Comparison of ENCODE assay signal across 8 cellular contexts in the genomic region with DNA sequence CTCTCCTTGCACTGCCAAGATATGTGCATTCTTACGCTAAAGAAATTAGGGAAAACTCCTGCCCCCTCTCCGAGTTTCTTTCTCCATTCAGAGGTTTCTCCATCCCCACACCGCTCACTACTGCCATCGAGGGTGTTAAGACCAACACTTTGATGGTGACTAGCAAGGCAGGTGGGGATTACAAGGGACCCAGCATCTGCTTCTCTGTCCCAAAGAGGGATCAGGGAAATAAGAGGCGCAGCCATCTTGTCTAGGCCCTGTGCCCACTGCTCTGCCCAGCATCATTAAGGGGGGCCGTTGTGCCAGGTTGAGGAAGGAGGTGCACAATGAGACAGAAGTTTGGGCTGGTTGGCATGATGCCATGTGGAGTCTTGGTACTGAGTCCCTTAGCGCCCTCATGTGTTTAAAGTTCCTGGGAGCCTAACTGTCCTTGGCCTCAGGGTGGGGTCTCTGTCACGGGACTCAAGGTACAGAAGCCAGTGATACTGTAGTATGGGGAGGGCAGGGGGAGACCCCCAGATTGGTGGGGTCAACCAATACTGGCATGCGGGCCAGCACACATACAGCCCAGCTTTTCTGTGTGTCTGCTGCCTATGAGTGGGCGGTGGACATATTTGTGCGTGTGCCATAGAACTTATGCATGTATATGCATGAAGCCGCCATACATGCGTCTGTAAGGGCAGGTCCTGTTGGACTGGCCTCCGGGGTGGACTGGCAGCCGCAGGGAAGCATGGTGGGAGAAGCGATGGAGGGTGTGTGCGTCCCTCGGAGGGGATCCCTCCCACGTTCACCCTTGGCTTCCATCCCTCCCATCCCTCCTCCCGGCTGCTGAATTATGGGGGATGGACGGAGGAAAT. TPM values are rescaled to one million over a fixed set of nuclear protein-coding genes. Genes with fewer than 3 reads are reported as not detected.
DNase-seq lines count a peak whose midpoint lies in the region; ATAC-seq and TF ChIP-seq lines count a peak whose summit lies in the region.

No MANE protein-coding gene starts in this region.

- peak overlapping the region; percentile 84 for H3K4me2 ChIP-seq in DND-41 (ENCODE audit: insufficient read depth, low read length)
- H3K4me2 ChIP-seq in KMS-11, result peak overlapping the region; percentile 91

- ATAC-seq in DND-41 (ENCODE audit: insufficient read depth, low read depth), result no peak
- no peak for ATAC-seq in activated B cell treated with CpG ODN at 0.5 μM for 24 hours (ENCODE audit: low read depth)
- no peak for ATAC-seq in GM21423 (IDR thresholded peaks at IDR 0.05; ENCODE audit: unreplicated experiment)
- ATAC-seq in activated CD4-positive, CD25-positive, alpha-beta regulatory T cell treated with anti-CD3 and anti-CD28 coated beads, Interleukin-2, amount 50 U/mL, for 24 hours, result no peak

- TF ChIP-seq CTCF in 22Rv1 (IDR thresholded peaks at IDR 0.05) (no peak), DND-41 (IDR thresholded peaks at IDR 0.05; ENCODE audit: borderline replicate concordance, extremely low read depth, low read length, poor library complexity, severe bottlenecking) (peak; percentile 54), KMS-11 (conservative IDR thresholded peaks at IDR 0.05; ENCODE audit: low read depth, low read length) (no peak), activated B cell treated with CpG ODN at 0.5 μM for 24 hours (IDR thresholded peaks at IDR 0.05) (no peak), fibroblast of the aortic adventitia (IDR thresholded peaks at IDR 0.05; ENCODE audit: insufficient read depth, low read length) (peak; percentile 12)

- H3K4me3 Mint-ChIP-seq in activated B cell treated with CpG ODN at 0.5 μM for 24 hours, result peak overlapping the region; percentile 93

- CTCF ChIA-PET in activated B cell treated with CpG ODN at 0.5 μM for 24 hours (lab: Charles Lee), result interaction anchor here (0.6 to 4.3 kb wide), 16 partner anchors 9 to 604 kb away, joined by 3 to 84 read pairs (median 8); a partner anchor contains a TSS

- H3K27me3 ChIP-seq in DND-41 (ENCODE audit: insufficient read depth, low read length, poor library complexity) (peaks cover 46% of the 10 kb centered on the region), KMS-11 (ENCODE audit: insufficient read depth, low read depth) (peaks cover 47% of the 10 kb centered on the region)

- H3K4me1 ChIP-seq in DND-41 (ENCODE audit: insufficient read depth, low read length) (peaks cover 49% of the 10 kb centered on the region), KMS-11 (ENCODE audit: low read depth, poor library complexity, severe bottlenecking) (peaks cover 69% of the 10 kb centered on the region)

- H3K9me3 Mint-ChIP-seq in activated B cell treated with CpG ODN at 0.5 μM for 24 hours, result no peaks in the 10 kb centered on the region

- H3K27me3 Mint-ChIP-seq in activated B cell treated with CpG ODN at 0.5 μM for 24 hours, result peaks cover 28% of the 10 kb centered on the region

- POLR2A ChIA-PET in activated B cell treated with CpG ODN at 0.5 μM for 24 hours (lab: Charles Lee), result interaction anchor here (0.8 to 2.5 kb wide), 24 partner anchors 8 to 148 kb away, joined by 3 to 54 read pairs (median 5); a partner anchor contains a TSS

- H3K4me1 Mint-ChIP-seq in activated B cell treated with CpG ODN at 0.5 μM for 24 hours, result peaks cover 58% of the 10 kb centered on the region

- intact Hi-C loops in activated B cell treated with CpG ODN at 0.5 μM for 24 hours (cut with micrococcal nuclease), result loop anchor here (1.0 to 2.0 kb wide), 9 partner anchors 13 to 525 kb away; a partner anchor contains a TSS

- H3K36me3 Mint-ChIP-seq in activated B cell treated with CpG ODN at 0.5 μM for 24 hours (ENCODE audit: low read depth), result no peaks in the 10 kb centered on the region

- DNase-seq in DND-41 (peak; percentile 42), activated B cell treated with CpG ODN at 0.5 μM for 24 hours (no peak), fibroblast of the aortic adventitia (ENCODE audit: low read depth) (peak; percentile 40), skeletal muscle cell (ENCODE audit: low read depth) (no peak)

- H3K9ac ChIP-seq in DND-41 (ENCODE audit: low read depth, low read length), result peak overlapping the region; percentile 34; the same call in 1 of the 2 replicates
- H3K9ac ChIP-seq in KMS-11, result no peak overlapping the region; the same call in 1 of the 2 replicates

- H3K36me3 ChIP-seq in DND-41 (ENCODE audit: insufficient read depth, low read length) (peaks cover 2% of the 10 kb centered on the region; the same call in 1 of the 2 replicates), KMS-11 (ENCODE audit: insufficient read depth) (no peaks in the 10 kb centered on the region)

- H3K27ac Mint-ChIP-seq in activated B cell treated with CpG ODN at 0.5 μM for 24 hours, result peak overlapping the region; percentile 93

- H3K79me2 ChIP-seq in DND-41 (ENCODE audit: insufficient read depth, low read length) (no peaks in the 10 kb centered on the region), KMS-11 (ENCODE audit: insufficient read depth, low read depth) (no peaks in the 10 kb centered on the region)

- H3K27ac ChIP-seq in 22Rv1, result peak overlapping the region; percentile 98
- H3K27ac ChIP-seq in DND-41 (ENCODE audit: low read length), result peak overlapping the region; percentile 37; the same call in 1 of the 2 replicates
- no peak overlapping the region for H3K27ac ChIP-seq in KMS-11

- peak overlapping the region in 1 of 2 experiments; percentile 75; a peak in 2 of 4 replicates for H3K4me3 ChIP-seq in DND-41 (ENCODE audit: low read depth in 1 of 2, low read length in 2 of 2)
- peak overlapping the region; percentile 100 for H3K4me3 ChIP-seq in KMS-11 (IDR thresholded peaks at IDR 0.05; ENCODE audit: insufficient read depth, low read depth, low read length)
- H3K4me3 ChIP-seq in fibroblast of the aortic adventitia (ENCODE audit: low read depth, low read length), result peak overlapping the region; percentile 60
- H3K4me3 ChIP-seq in skeletal muscle cell (ENCODE audit: low read depth, low read length), result peak overlapping the region; percentile 76

- H2AFZ ChIP-seq in DND-41 (ENCODE audit: low read depth, low read length) (peak overlapping the region; percentile 55), KMS-11 (ENCODE audit: low read depth) (peak overlapping the region; percentile 89)

- H3K9me3 ChIP-seq in DND-41 (ENCODE audit: insufficient read depth, low read length, severe bottlenecking), result no peaks in the 10 kb centered on the region

- peaks cover 30% of the 10 kb centered on the region; the same call in 1 of the 2 replicates for H4K20me1 ChIP-seq in DND-41 (ENCODE audit: insufficient read depth, low read length)
- H4K20me1 ChIP-seq in KMS-11 (ENCODE audit: insufficient read depth), result no peaks in the 10 kb centered on the region

RNA-seq across cellular contexts. Expression of a gene that starts 5.5 kb away (rescaled TPM):
- total RNA-seq in activated B cell treated with CpG ODN at 0.5 μM for 24 hours (1.2 and 1.7 TPM in 2 replicates), fibroblast of the aortic adventitia (ENCODE audit: low replicate concordance) (0.90 TPM in 1 of 2 replicates, not detected in the other)

RNA-seq across cellular contexts. Expression of a gene that starts 20.6 kb away (rescaled TPM):
- total RNA-seq in activated B cell treated with CpG ODN at 0.5 μM for 24 hours (7.8 and 9.5 TPM in 2 replicates), fibroblast of the aortic adventitia (ENCODE audit: low replicate concordance) (2.4 and 5.3 TPM in 2 replicates)

RNA-seq across cellular contexts. Expression of a gene that starts 33.0 kb away (rescaled TPM):
- total RNA-seq in activated B cell treated with CpG ODN at 0.5 μM for 24 hours (11.3 and 13.7 TPM in 2 replicates), fibroblast of the aortic adventitia (ENCODE audit: low replicate concordance) (39.0 and 69.9 TPM in 2 replicates)

RNA-seq across cellular contexts. Expression of a gene that starts 43.6 kb away (rescaled TPM):
- total RNA-seq in activated B cell treated with CpG ODN at 0.5 μM for 24 hours (0.29 TPM in 1 of 2 replicates, not detected in the other), fibroblast of the aortic adventitia (ENCODE audit: low replicate concordance) (0.16 and 0.54 TPM in 2 replicates)

RNA-seq across cellular contexts. Expression of a gene that starts 50.5 kb away (rescaled TPM):
- total RNA-seq in activated B cell treated with CpG ODN at 0.5 μM for 24 hours (not detected in 2 replicates), fibroblast of the aortic adventitia (ENCODE audit: low replicate concordance) (not detected in 2 replicates)

Comparison
In these comparisons a context has a peak if more than half of its experiments do, and no peak if none do; other contexts are left out.
1. CTCF ChIP-seq: peak in DND-41 (single experiment) and fibroblast of the aortic adventitia (single experiment); none in 22Rv1 (single experiment), KMS-11 (single experiment) and activated B cell treated with CpG ODN at 0.5 μM for 24 hours (single experiment).
2. DNase-seq: peak in DND-41 (single experiment) and fibroblast of the aortic adventitia (single experiment); none in activated B cell treated with CpG ODN at 0.5 μM for 24 hours (single experiment) and skeletal muscle cell (single experiment).